In the genomic region with DNA sequence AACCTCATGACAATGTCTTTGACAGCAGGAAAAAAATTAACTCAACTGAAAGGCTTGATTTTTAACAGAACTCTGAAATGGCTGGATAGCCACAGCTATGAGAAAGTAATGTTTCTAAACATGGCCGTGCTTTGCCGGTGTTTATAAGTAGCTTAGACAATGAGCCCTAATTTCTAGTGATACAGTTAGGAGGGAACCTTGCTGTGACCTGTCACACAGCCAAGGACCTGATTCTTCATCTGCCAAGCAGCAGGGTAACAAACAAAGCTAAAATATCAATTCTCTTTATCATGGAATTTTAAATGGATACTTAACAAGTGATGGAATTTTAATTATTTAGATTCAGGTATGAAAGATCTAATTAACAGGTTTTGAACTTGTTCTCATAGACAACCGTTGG, we compare ENCODE assay signal across 20 cellular contexts. TPM values are rescaled to one million over a fixed set of nuclear protein-coding genes. Genes with fewer than 3 reads are reported as not detected.
A peak's percentile ranks its signal among the peaks of the same experiment; 100 is the strongest.
DNase-seq lines count a peak whose midpoint lies in the region; ATAC-seq, FAIRE-seq and TF ChIP-seq lines count a peak whose summit lies in the region.
"Had no signal": no experiment of that assay in that cellular context is flagged by ENCODE, and none has a peak within 500 bp of the region (broad histone marks: within the 10 kb centered on the region; RNA-seq: fewer than 3 reads in every experiment).

No MANE protein-coding gene starts in this region.

- DNase-seq in A549 (ENCODE audit: low read depth in 1 of 2, low spot score in 1 of 2) (no peak), COR-L47 (lab: John Stamatoyannopoulos, UW) (peak; percentile 62), cerebellar cortex (ENCODE audit: low spot score) (peak; percentile 24), left kidney (ENCODE audit: low read depth, low spot score) (peak; percentile 21), HUDEP-2 (lab: John Stamatoyannopoulos, UW; ENCODE audit: unreplicated experiment in 76 of 76) (no peak), AG08395 (ENCODE audit: low spot score) (no peak)
- DNase-seq in activated naive CD4-positive, alpha-beta T cell treated with anti-CD3 and anti-CD28 coated beads, Interleukin-2, amount 50 U/mL, for 16 hours, result no peak
- DNase-seq: CD8-positive, alpha-beta T cell; DMS79; H7; Kasumi-1; MM.1S; NCI-H1092 treated with DMSO at 0.1 percent for 48 hours; NCI-H1694; NCI-H2107; NCI-H2227 treated with DMSO at 0.1 percent for 48 hours; NCI-H524 treated with DMSO at 0.1 percent for 48 hours; NK-92 treated with Interleukin-12 subunit alpha and Interleukin-12 subunit beta, amount 100 ng/mL, for 24 hours had no signal

- WGBS in A549 (ENCODE audit: missing lambda C conversion rate), result 70% methylated on average over 3 of the region's 3 CpGs

- TF ChIP-seq EP300 in A549 (IDR thresholded peaks at IDR 0.05), result no peak

- TF ChIP-seq CTCF in A549 (IDR thresholded peaks at IDR 0.05), result no peak

- H3K4me1 ChIP-seq in A549, result peaks cover 4% of the 10 kb centered on the region; the same call in 1 of the 3 replicates
- H3K4me1 ChIP-seq: BLaER1 had no signal

- CTCF ChIA-PET in A549 (lab: Yijun Ruan, JAX), result interaction anchor here (0.8 to 1.4 kb wide), 2 partner anchors 9 to 138 kb away, joined by 3 to 4 read pairs; no protein-coding TSS in a partner anchor

- H3K27ac ChIP-seq in A549, result no peak overlapping the region
- H3K27ac ChIP-seq: BLaER1 had no signal

- H3K4me3 ChIP-seq in A549, result no peak overlapping the region
- H3K4me3 ChIP-seq: BLaER1 had no signal

- H3K4me2 ChIP-seq in A549, result no peak overlapping the region
- H3K4me2 ChIP-seq: BLaER1 had no signal

- POLR2A ChIA-PET in A549 (lab: Yijun Ruan, JAX), result no interaction called here

- H3K9me3 ChIP-seq in A549, result no peaks in the 10 kb centered on the region
- H3K9me3 ChIP-seq: BLaER1 had no signal

- FAIRE-seq in A549 (lab: Jason Lieb, UNC), result peak; percentile 23
- FAIRE-seq: D721Med had no signal

- ATAC-seq in A549, result no peak
- ATAC-seq: CD8-positive, alpha-beta T cell had no signal

- TF ChIP-seq RAD21 in A549 (conservative IDR thresholded peaks at IDR 0.05 in 1 of 2, IDR thresholded peaks at IDR 0.05 in 1 of 2), result no peak

- no peak for TF ChIP-seq POLR2A in A549 (IDR thresholded peaks at IDR 0.05; ENCODE audit: low read length)

TF ChIP-seq in A549, 52 proteins besides CTCF, POLR2A, EP300 and RAD21:
- no peak for TF ChIP-seq TP53 (CRISPR knock-in tag; IDR thresholded peaks at IDR 0.05)
- TF ChIP-seq FOSB (CRISPR knock-in tag; IDR thresholded peaks at IDR 0.05), result no peak
- TF ChIP-seq ZSCAN20 (CRISPR knock-in tag; IDR thresholded peaks at IDR 0.05), result no peak
- no peak for TF ChIP-seq KDM5A (IDR thresholded peaks at IDR 0.05)
- TF ChIP-seq RCOR1 (IDR thresholded peaks at IDR 0.05; ENCODE audit: low read depth, low read length), result no peak
- no peak for TF ChIP-seq JUNB (IDR thresholded peaks at IDR 0.05)
- no peak for TF ChIP-seq CEBPB (IDR thresholded peaks at IDR 0.05)
- TF ChIP-seq PHF8 (IDR thresholded peaks at IDR 0.05; ENCODE audit: borderline replicate concordance, low read depth), result no peak
- TF ChIP-seq, protein P1, sequence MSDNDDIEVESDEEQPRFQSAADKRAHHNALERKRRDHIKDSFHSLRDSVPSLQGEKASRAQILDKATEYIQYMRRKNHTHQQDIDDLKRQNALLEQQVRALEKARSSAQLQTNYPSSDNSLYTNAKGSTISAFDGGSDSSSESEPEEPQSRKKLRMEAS (IDR thresholded peaks at IDR 0.05), result no peak
- TF ChIP-seq TFCP2L1 (CRISPR knock-in tag; IDR thresholded peaks at IDR 0.05), result no peak
- TF ChIP-seq CHD4 (IDR thresholded peaks at IDR 0.05; ENCODE audit: borderline replicate concordance), result no peak
- no peak for TF ChIP-seq NFE2L2 (conservative IDR thresholded peaks at IDR 0.05; ENCODE audit: low read length)

RNA-seq across cellular contexts. Expression of gene DYNC2LI1, which starts 24.3 kb away (rescaled TPM):
- 33.5 and 44.3 TPM in 2 replicates for polyA plus RNA-seq in A549 (2011; rRNA removed)
- polyA plus RNA-seq in A549 (2012; cell fraction: cytosol; rRNA removed), result 7.9 and 8.8 TPM in 2 replicates
- 3.1 and 5.9 TPM in 2 replicates for polyA plus RNA-seq in A549 (2012; cell fraction: nucleus; rRNA removed)
- 22.2 to 28.2 TPM (median 23.7 TPM) in 3 replicates for polyA plus RNA-seq in A549 (2017; fragmentation: RNase III; extraction: RNeasy Plus Mini Kit Qiagen cat#74134 plus additional on column Dnase treatment)
- 6.5 and 6.7 TPM in 2 replicates for polyA minus RNA-seq in A549 (2011; rRNA and poly(A)+ RNA removed)

Comparison
In these comparisons a context has a peak if more than half of its experiments do, and no peak if none do; other contexts are left out.
1. DNase-seq: peak in COR-L47 (single experiment), cerebellar cortex (single experiment) and left kidney (single experiment); none in A549 (0 of 2), HUDEP-2 (0 of 76), activated naive CD4-positive, alpha-beta T cell treated with anti-CD3 and anti-CD28 coated beads, Interleukin-2, amount 50 U/mL, for 16 hours (single experiment) and AG08395 (single experiment).